ENCODE assay signal across 8 cellular contexts in genomic region chr19:58559275-58560006, GRCh38. TPM values are rescaled to one million over a fixed set of nuclear protein-coding genes. Genes with fewer than 3 reads are reported as not detected.
DNase-seq lines count a peak whose midpoint lies in the region; ATAC-seq lines count a peak whose summit lies in the region.

No MANE protein-coding gene starts in this region.

- peaks cover 21% of the 10 kb centered on the region for H3K79me2 ChIP-seq in mesendoderm (ENCODE audit: control insufficient read depth, insufficient read depth, low read length)

- H3K18ac ChIP-seq in mesendoderm (ENCODE audit: low read length) = peak overlapping the region; percentile 66

- H2AK5ac ChIP-seq in mesendoderm (ENCODE audit: low read length) = peak overlapping the region; percentile 63

- peak overlapping the region; percentile 9 for H4K5ac ChIP-seq in mesendoderm (ENCODE audit: low read length)

- H3K27me3 ChIP-seq in endocrine pancreas (ENCODE audit: control insufficient read depth, insufficient read depth, low read length) = no peaks in the 10 kb centered on the region
- no peaks in the 10 kb centered on the region for H3K27me3 ChIP-seq in mesendoderm (ENCODE audit: insufficient read depth, low read length, poor library complexity)

- no peak overlapping the region for H2BK120ac ChIP-seq in mesendoderm (ENCODE audit: low read depth, low read length)

- H3K4me1 ChIP-seq in endocrine pancreas (ENCODE audit: control insufficient read depth, insufficient read depth, low read length) (no peaks in the 10 kb centered on the region), mesendoderm (ENCODE audit: control insufficient read depth, low read depth, low read length) (peaks cover 9% of the 10 kb centered on the region)

- peak overlapping the region; percentile 92 for H3K56ac ChIP-seq in mesendoderm (ENCODE audit: low read length)

- peaks cover 5% of the 10 kb centered on the region for H3K79me1 ChIP-seq in mesendoderm (ENCODE audit: low read length)

- peak; percentile 26 for ATAC-seq in HG03108 (IDR thresholded peaks at IDR 0.05; ENCODE audit: unreplicated experiment)

- H3K9ac ChIP-seq in endocrine pancreas (ENCODE audit: control insufficient read depth, insufficient read depth, low read length) = peak overlapping the region; percentile 99
- peak overlapping the region; percentile 84 for H3K9ac ChIP-seq in mesendoderm (ENCODE audit: low read length)

- H3K36me3 ChIP-seq in endocrine pancreas (ENCODE audit: control insufficient read depth, insufficient read depth, low read length) (peaks cover 4% of the 10 kb centered on the region), mesendoderm (ENCODE audit: control insufficient read depth, insufficient read depth, low read length) (peaks cover 2% of the 10 kb centered on the region)

- no peak overlapping the region for H4K8ac ChIP-seq in mesendoderm (ENCODE audit: low read depth, low read length)

- no peak overlapping the region for H2BK15ac ChIP-seq in mesendoderm (replicated peaks; ENCODE audit: low read depth)

- peak overlapping the region; percentile 50 for H3K4me3 ChIP-seq in endocrine pancreas (ENCODE audit: control insufficient read depth, insufficient read depth, low read length)
- H3K4me3 ChIP-seq in mesendoderm (ENCODE audit: low read length) = peak overlapping the region; percentile 56

- H3K4ac ChIP-seq in mesendoderm (ENCODE audit: low read depth, low read length) = peak overlapping the region; percentile 74

- DNase-seq in GM03348 (ENCODE audit: low spot score) (peak; percentile 95), mesendoderm (peak; percentile 96), NCI-H1436 treated with DMSO at 0.1 percent for 48 hours (lab: John Stamatoyannopoulos, UW) (no peak), NCI-H187 (lab: John Stamatoyannopoulos, UW) (no peak)
- peak; percentile 87 for DNase-seq in activated CD4-positive, alpha-beta T cell treated with anti-CD3 and anti-CD28 coated beads for 48 hours
- peak; percentile 48 to 60 for DNase-seq in stimulated activated CD8-positive, alpha-beta memory T cell treated with anti-CD3 and anti-CD28 coated beads, Interleukin-7, amount 100 ng/mL, for 4 hours (ENCODE audit: low read depth in 2 of 2)

- peak overlapping the region; percentile 74 for H3K27ac ChIP-seq in mesendoderm (ENCODE audit: low read depth, low read length)

- H3K4me2 ChIP-seq in mesendoderm (ENCODE audit: low read length) = peak overlapping the region; percentile 78

- peak overlapping the region; percentile 83 for H2BK5ac ChIP-seq in mesendoderm (ENCODE audit: low read length)

- WGBS in mesendoderm (ENCODE audit: extremely low coverage, insufficient coverage, low lambda C conversion rate) = no CpG with 5 or more reads among the region's 33 CpGs

- no peaks in the 10 kb centered on the region for H3K9me3 ChIP-seq in endocrine pancreas (ENCODE audit: control insufficient read depth, low read length)

- no peak overlapping the region for H3K23ac ChIP-seq in mesendoderm (ENCODE audit: low read length)

RNA-seq across cellular contexts. Expression of gene UBE2M, which starts 1.0 kb away (rescaled TPM):
- 86.4 TPM for polyA plus RNA-seq in mesendoderm (2013, experiment 1 of 2)
- 88.0 TPM for polyA plus RNA-seq in mesendoderm (2013, experiment 2 of 2)

RNA-seq across cellular contexts. Expression of gene CHMP2A, which starts 4.5 kb away (rescaled TPM):
- polyA plus RNA-seq in mesendoderm (2013, experiment 1 of 2) = 60.0 TPM
- 58.5 TPM for polyA plus RNA-seq in mesendoderm (2013, experiment 2 of 2)

RNA-seq across cellular contexts. Expression of gene MZF1, which starts 13.7 kb away (rescaled TPM):
- polyA plus RNA-seq in mesendoderm (2013, experiment 1 of 2) = 6.5 TPM
- 6.3 TPM for polyA plus RNA-seq in mesendoderm (2013, experiment 2 of 2)

RNA-seq across cellular contexts. Expression of gene TRIM28, which starts 15.6 kb away (rescaled TPM):
- polyA plus RNA-seq in mesendoderm (2013, experiment 1 of 2) = 1,044 TPM
- polyA plus RNA-seq in mesendoderm (2013, experiment 2 of 2) = 1,033 TPM

RNA-seq across cellular contexts. Expression of gene ZBTB45, which starts 39.8 kb away (rescaled TPM):
- polyA plus RNA-seq in mesendoderm (2013, experiment 1 of 2) = 13.0 TPM
- polyA plus RNA-seq in mesendoderm (2013, experiment 2 of 2) = 12.6 TPM

Comparison
In these comparisons a context has a peak if more than half of its experiments do, and no peak if none do; other contexts are left out.
1. DNase-seq: peak in GM03348 (single experiment), activated CD4-positive, alpha-beta T cell treated with anti-CD3 and anti-CD28 coated beads for 48 hours (single experiment), mesendoderm (single experiment) and stimulated activated CD8-positive, alpha-beta memory T cell treated with anti-CD3 and anti-CD28 coated beads, Interleukin-7, amount 100 ng/mL, for 4 hours (2 of 2); none in NCI-H1436 treated with DMSO at 0.1 percent for 48 hours (single experiment) and NCI-H187 (0 of 2).